In the genomic region with DNA sequence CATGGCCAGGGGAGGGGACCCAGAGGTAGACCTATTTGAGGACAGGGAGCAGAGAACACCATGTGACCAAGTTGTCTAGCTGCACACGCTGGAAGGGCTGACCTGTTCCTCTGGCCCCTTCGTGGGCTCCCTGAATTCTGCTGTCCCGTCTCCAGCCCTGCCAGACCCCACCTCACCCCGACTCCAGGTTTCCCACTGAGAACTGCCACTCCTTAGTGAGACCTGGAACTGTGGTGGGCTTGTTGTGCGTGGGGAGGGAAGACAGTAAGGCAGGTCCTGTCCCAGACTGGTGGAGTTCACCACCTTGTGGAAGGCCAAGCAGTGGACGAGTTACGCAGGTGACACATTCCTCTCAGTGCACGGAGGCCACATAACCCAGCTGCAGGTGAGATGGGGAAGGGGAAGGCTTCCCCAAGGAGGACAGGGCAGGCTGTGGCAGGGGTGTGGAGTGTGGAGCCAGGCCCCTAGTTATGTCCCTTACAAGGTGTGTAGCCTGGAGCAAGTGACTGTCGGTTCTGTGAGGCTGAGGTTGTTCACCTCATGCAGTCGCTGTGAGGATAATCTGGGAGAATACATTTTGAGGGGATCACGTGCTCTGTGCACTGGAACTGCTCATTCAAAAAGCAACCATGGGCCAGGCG, we compare ENCODE assay signal across 24 cellular contexts.
"Had no signal": no experiment of that assay in that cellular context is flagged by ENCODE, and none has a peak within 500 bp of the region (broad histone marks: within the 10 kb centered on the region; RNA-seq: fewer than 3 reads in every experiment).

No MANE protein-coding gene starts in this region.

- H3K27ac ChIP-seq: ascending aorta, esophagus muscularis mucosa, foreskin keratinocyte, heart left ventricle, left ventricle myocardium inferior, thoracic aorta had no signal

- H3K9me3 ChIP-seq: ascending aorta, esophagus muscularis mucosa, heart left ventricle, left ventricle myocardium inferior, mucosa of descending colon, thoracic aorta had no signal

- H3K4me3 ChIP-seq: ascending aorta, esophagus muscularis mucosa, heart left ventricle, left ventricle myocardium inferior, lung, mucosa of descending colon, thoracic aorta had no signal

- DNase-seq: activated CD4-positive, alpha-beta T cell treated with anti-CD3 and anti-CD28 coated beads for 36 hours; activated CD4-positive, CD25-positive, alpha-beta regulatory T cell; activated CD8-positive, alpha-beta memory T cell treated with anti-CD3 and anti-CD28 coated beads, Interleukin-2, amount 10 ng/mL, durations not matched to agents 7 days and 5 days; activated CD8-positive, alpha-beta T cell treated with anti-CD3 and anti-CD28 coated beads, Interleukin-2, amount 10 ng/mL, durations not matched to agents 7 days and 5 days; activated naive CD4-positive, alpha-beta T cell treated with anti-CD3 and anti-CD28 coated beads for 36 hours; activated naive CD8-positive, alpha-beta T cell treated with anti-CD3 and anti-CD28 coated beads, Interleukin-2, amount 10 ng/mL, durations not matched to agents 7 days and 5 days; caudate nucleus; foreskin keratinocyte; heart left ventricle; left ventricle myocardium inferior; mesendoderm; mucosa of descending colon; nephron progenitor cell; nucleus accumbens; right cardiac atrium; stimulated activated CD4-positive, alpha-beta T cell treated with anti-CD3 and anti-CD28 coated beads, Interleukin-12 subunit alpha, Interleukin-12 subunit beta, amount 100 ng/mL, for 4 hours; stimulated activated CD4-positive, alpha-beta T cell treated with anti-CD3 and anti-CD28 coated beads, Interleukin-4, amount 100 ng/mL, for 1 hour; T-helper 2 cell; trophoblast cell had no signal

- H3K27me3 ChIP-seq: ascending aorta, esophagus muscularis mucosa, foreskin keratinocyte, heart left ventricle had no signal

- H3K36me3 ChIP-seq: ascending aorta, esophagus muscularis mucosa, heart left ventricle, left ventricle myocardium inferior, thoracic aorta had no signal

- ATAC-seq: activated CD4-positive, alpha-beta T cell treated with anti-CD3 and anti-CD28 coated beads for 36 hours; activated CD8-positive, alpha-beta memory T cell treated with anti-CD3 and anti-CD28 coated beads, Interleukin-2, amount 10 ng/mL, durations not matched to agents 7 days and 5 days; activated CD8-positive, alpha-beta T cell treated with anti-CD3 and anti-CD28 coated beads, Interleukin-2, amount 10 ng/mL, durations not matched to agents 7 days and 5 days; heart left ventricle; mucosa of descending colon; right cardiac atrium; stimulated activated effector memory CD8-positive, alpha-beta T cell treated with anti-CD3 and anti-CD28 coated beads, Interleukin-12 subunit alpha, Interleukin-12 subunit beta, amount 100 ng/mL, for 72 hours had no signal

- H3K4me1 ChIP-seq: ascending aorta, foreskin keratinocyte had no signal
